Comparison of ENCODE assay signal across 17 cellular contexts in the genomic region with DNA sequence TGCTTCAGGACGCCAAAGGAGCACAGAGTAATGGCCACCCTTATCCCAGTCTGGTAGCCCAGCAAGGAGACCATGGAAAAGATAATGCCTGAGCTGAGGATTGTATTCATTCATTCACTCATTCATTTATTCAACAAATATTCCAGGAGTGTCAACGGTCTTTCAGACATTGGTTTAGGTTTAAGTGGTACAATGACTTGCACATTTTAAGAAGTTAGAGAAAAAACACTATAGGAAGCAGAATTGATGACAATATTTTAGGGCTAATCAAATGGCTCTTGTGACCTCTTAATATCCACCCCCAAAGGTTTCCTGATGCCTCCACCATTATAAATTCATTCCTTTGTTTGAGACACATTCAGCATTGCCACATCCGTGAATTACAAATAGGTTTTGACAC.
DNase-seq lines count a peak whose midpoint lies in the region; ATAC-seq, FAIRE-seq and TF ChIP-seq lines count a peak whose summit lies in the region.
"Had no signal": no experiment of that assay in that cellular context is flagged by ENCODE, and none has a peak within 500 bp of the region (broad histone marks: within the 10 kb centered on the region; RNA-seq: fewer than 3 reads in every experiment).

No MANE protein-coding gene starts in this region.

- DNase-seq in HepG2 (ENCODE audit: low spot score) (no peak), right lobe of liver (no peak), K562 (ENCODE audit: extremely low read depth in 1 of 4, low spot score in 3 of 4) (no peak), GOT3 (lab: John Stamatoyannopoulos, UW) (no peak)
- DNase-seq: Caco-2; CD4-positive, CD25-positive, alpha-beta regulatory T cell; CD8-positive, alpha-beta T cell; DMS153; DND-41; H9 had no signal

- H3K9me1 ChIP-seq in K562 (ENCODE audit: control insufficient read depth, insufficient read depth, low read length) = no peaks in the 10 kb centered on the region

- H4K20me1 ChIP-seq in HepG2 (ENCODE audit: insufficient read depth, low read length) (no peaks in the 10 kb centered on the region), K562 (replicated peaks; ENCODE audit: control insufficient read depth, insufficient read depth, low read length) (0 out of 2 replicates have a peak, but pooled peaks cover 2% of the 10 kb centered on the region)
- H4K20me1 ChIP-seq: BLaER1 had no signal

- H2AFZ ChIP-seq in HepG2 (ENCODE audit: low read length) (no peak overlapping the region), K562 (ENCODE audit: low read depth, low read length) (no peak overlapping the region)

- peaks cover 0 to 11% of the 10 kb centered on the region in 2 experiments; a peak in 1 of 5 replicates for H3K27me3 ChIP-seq in HepG2 (ENCODE audit: control insufficient read depth in 1 of 2, insufficient read depth in 2 of 2, low read length in 2 of 2)
- H3K27me3 ChIP-seq in right lobe of liver = no peaks in the 10 kb centered on the region
- peaks cover 0 to 19% of the 10 kb centered on the region in 2 experiments; a peak in 4 of 5 replicates for H3K27me3 ChIP-seq in K562 (ENCODE audit: control insufficient read depth in 2 of 2, insufficient read depth in 2 of 2, low read length in 2 of 2)
- H3K27me3 ChIP-seq in neutrophil = no peaks in the 10 kb centered on the region
- H3K27me3 ChIP-seq: BLaER1 had no signal

- no peaks in the 10 kb centered on the region for H3K36me3 ChIP-seq in HepG2 (replicated peaks in 1 of 2; ENCODE audit: control insufficient read depth in 1 of 2, insufficient read depth in 2 of 2, low read length in 2 of 2)
- H3K36me3 ChIP-seq in right lobe of liver = no peaks in the 10 kb centered on the region
- H3K36me3 ChIP-seq in K562 (ENCODE audit: control insufficient read depth, insufficient read depth, low read length) = no peaks in the 10 kb centered on the region
- no peaks in the 10 kb centered on the region for H3K36me3 ChIP-seq in neutrophil
- H3K36me3 ChIP-seq: BLaER1 had no signal

- CTCF ChIA-PET in HepG2 (lab: Yijun Ruan, JAX; ENCODE audit: low intra/inter-chr PET ratio, low total read pairs) = no interaction called here
- CTCF ChIA-PET in K562 (lab: Yijun Ruan, JAX; ENCODE audit: low intra/inter-chr PET ratio) = no interaction called here

- in situ Hi-C loops in HepG2 (cut with HindIII; ENCODE audit: extremely low pct_ligation_motif_present, low pct_unique_long_range_greater_than_20kb) = no loop called here
- in situ Hi-C loops in K562 (cut with MboI) = no loop called here

- H3K79me2 ChIP-seq in HepG2 (ENCODE audit: insufficient read depth, low read length) (no peaks in the 10 kb centered on the region), K562 (ENCODE audit: control insufficient read depth, insufficient read depth, low read length) (no peaks in the 10 kb centered on the region)

- intact Hi-C loops in HepG2 (cut with micrococcal nuclease; ENCODE audit: unreplicated experiment) (no loop called here), right lobe of liver (cut with DNase I) (no loop called here), K562 (cut with micrococcal nuclease) (no loop called here)

- no peak for TF ChIP-seq POLR2A in HepG2 (IDR thresholded peaks at IDR 0.05; ENCODE audit: insufficient read depth in 1 of 2, low read depth in 2 of 2, low read length in 2 of 2)
- no peak for TF ChIP-seq POLR2A in right lobe of liver (IDR thresholded peaks at IDR 0.05)
- no peak for TF ChIP-seq POLR2A in K562 (conservative IDR thresholded peaks at IDR 0.05)

- POLR2A ChIA-PET in HepG2 (lab: Yijun Ruan, JAX) (no interaction called here), K562 (lab: Yijun Ruan, JAX) (no interaction called here)

- TF ChIP-seq CTCF in HepG2 (CRISPR knock-in tag; IDR thresholded peaks at IDR 0.05) (no peak), right lobe of liver (IDR thresholded peaks at IDR 0.05) (no peak), K562 (IDR thresholded peaks at IDR 0.05 in 2 of 3, conservative IDR thresholded peaks at IDR 0.05 in 1 of 3; ENCODE audit: insufficient read depth in 2 of 3, low read depth in 1 of 3, low read length in 3 of 3) (no peak), neutrophil (IDR thresholded peaks at IDR 0.05) (no peak)

- ATAC-seq in HepG2 (no peak), right lobe of liver (no peak), K562 (no peak), GM19035 (IDR thresholded peaks at IDR 0.05; ENCODE audit: unreplicated experiment) (no peak)
- ATAC-seq: CD8-positive, alpha-beta T cell; HCT116 had no signal

- H3K9ac ChIP-seq in HepG2 (ENCODE audit: insufficient read depth, low read depth, low read length) (no peak overlapping the region), K562 (ENCODE audit: insufficient read depth in 1 of 2, low read depth in 2 of 2, low read length in 2 of 2) (no peak overlapping the region)
- H3K9ac ChIP-seq: BLaER1 had no signal

- H3K4me1 ChIP-seq in HepG2 (ENCODE audit: insufficient read depth, low read length) (peaks cover 8% of the 10 kb centered on the region; the same call in 1 of the 2 replicates), right lobe of liver (peaks cover 0 to 7% (median 0%) of the 10 kb centered on the region in 4 donors), K562 (replicated peaks in 1 of 2; ENCODE audit: control insufficient read depth in 2 of 2, insufficient read depth in 2 of 2, low read length in 2 of 2) (no peaks in the 10 kb centered on the region), neutrophil (ENCODE audit: control insufficient read depth in 1 of 2, insufficient read depth in 1 of 2, low read depth in 1 of 2, low read length in 1 of 2) (peaks cover 71 to 80% of the 10 kb centered on the region in 2 experiments)
- H3K4me1 ChIP-seq: Caco-2 had no signal

- H3K9me3 ChIP-seq in HepG2 (ENCODE audit: low read length) (no peaks in the 10 kb centered on the region), right lobe of liver (no peaks in the 10 kb centered on the region), K562 (replicated peaks; ENCODE audit: control insufficient read depth, insufficient read depth, low read depth, low read length) (no peaks in the 10 kb centered on the region), neutrophil (no peaks in the 10 kb centered on the region)
- H3K9me3 ChIP-seq: BLaER1, Caco-2 had no signal

- H3K4me3 ChIP-seq in HepG2 (replicated peaks in 1 of 3; ENCODE audit: insufficient read depth in 1 of 3, low read depth in 2 of 3, low read length in 3 of 3) = no peak overlapping the region
- no peak overlapping the region for H3K4me3 ChIP-seq in right lobe of liver
- no peak overlapping the region for H3K4me3 ChIP-seq in K562
- peak overlapping the region in 1 of 2 experiments; percentile 20 for H3K4me3 ChIP-seq in neutrophil (ENCODE audit: low read depth in 1 of 2, low read length in 1 of 2)
- H3K4me3 ChIP-seq: BLaER1 had no signal

- no peak for TF ChIP-seq EP300 in HepG2 (IDR thresholded peaks at IDR 0.05; ENCODE audit: low read depth in 2 of 2, low read length in 2 of 2)
- TF ChIP-seq EP300 in HepG2 (CRISPR knock-in tag; IDR thresholded peaks at IDR 0.05; ENCODE audit: borderline replicate concordance) = no peak
- TF ChIP-seq EP300 in K562 (IDR thresholded peaks at IDR 0.05; ENCODE audit: low read length) = no peak

- WGBS in HepG2 (ENCODE audit: low lambda C conversion rate) = 7% methylated on average over 3 of the region's 3 CpGs
- WGBS in right lobe of liver (ENCODE audit: insufficient coverage, low coverage, low lambda C conversion rate, missing lambda C conversion rate) = 76% methylated on average over 3 of the region's 3 CpGs
- WGBS in K562 (ENCODE audit: insufficient coverage, low coverage, missing lambda C conversion rate) = 2% methylated on average over 3 of the region's 3 CpGs

- TF ChIP-seq RAD21 in HepG2 (CRISPR knock-in tag; IDR thresholded peaks at IDR 0.05) = no peak
- TF ChIP-seq RAD21 in K562 (CRISPR knock-in tag; conservative IDR thresholded peaks at IDR 0.05 in 1 of 2, IDR thresholded peaks at IDR 0.05 in 1 of 2) = no peak

- H3K27ac ChIP-seq in HepG2 (ENCODE audit: extremely low read length, insufficient read depth, low read length) = no peak overlapping the region
- no peak overlapping the region for H3K27ac ChIP-seq in right lobe of liver
- no peak overlapping the region for H3K27ac ChIP-seq in K562 (ENCODE audit: extremely low read depth, low read depth, low read length)
- H3K27ac ChIP-seq in neutrophil = peak overlapping the region; percentile 98
- H3K27ac ChIP-seq: BLaER1, C4-2B had no signal

- FAIRE-seq in HepG2 (lab: Jason Lieb, UNC) = no peak
- no peak for FAIRE-seq in K562 (lab: Jason Lieb, UNC)
- FAIRE-seq: G401.6, GM12892 had no signal

- no TSS peak for BruUV-seq in HepG2 (replicated peaks; lab: Mats Ljungman, UMichigan)
- no TSS peak for BruUV-seq in K562 (replicated peaks; lab: Mats Ljungman, UMichigan)

- H3K4me2 ChIP-seq in HepG2 (ENCODE audit: low read depth, low read length) = no peak overlapping the region
- H3K4me2 ChIP-seq in K562 (ENCODE audit: insufficient read depth, low read length) = no peak overlapping the region
- H3K4me2 ChIP-seq: BLaER1 had no signal

TF ChIP-seq in HepG2, 621 proteins besides CTCF, POLR2A, EP300 and RAD21 (continues in another document):
- no peak for TF ChIP-seq ZBTB7A (CRISPR knock-in tag; IDR thresholded peaks at IDR 0.05)

TF ChIP-seq in K562, 482 proteins besides CTCF, POLR2A, EP300 and RAD21 (continues in another document):
- TF ChIP-seq PPARD (CRISPR knock-in tag; IDR thresholded peaks at IDR 0.05) = no peak
- TF ChIP-seq, protein P1, sequence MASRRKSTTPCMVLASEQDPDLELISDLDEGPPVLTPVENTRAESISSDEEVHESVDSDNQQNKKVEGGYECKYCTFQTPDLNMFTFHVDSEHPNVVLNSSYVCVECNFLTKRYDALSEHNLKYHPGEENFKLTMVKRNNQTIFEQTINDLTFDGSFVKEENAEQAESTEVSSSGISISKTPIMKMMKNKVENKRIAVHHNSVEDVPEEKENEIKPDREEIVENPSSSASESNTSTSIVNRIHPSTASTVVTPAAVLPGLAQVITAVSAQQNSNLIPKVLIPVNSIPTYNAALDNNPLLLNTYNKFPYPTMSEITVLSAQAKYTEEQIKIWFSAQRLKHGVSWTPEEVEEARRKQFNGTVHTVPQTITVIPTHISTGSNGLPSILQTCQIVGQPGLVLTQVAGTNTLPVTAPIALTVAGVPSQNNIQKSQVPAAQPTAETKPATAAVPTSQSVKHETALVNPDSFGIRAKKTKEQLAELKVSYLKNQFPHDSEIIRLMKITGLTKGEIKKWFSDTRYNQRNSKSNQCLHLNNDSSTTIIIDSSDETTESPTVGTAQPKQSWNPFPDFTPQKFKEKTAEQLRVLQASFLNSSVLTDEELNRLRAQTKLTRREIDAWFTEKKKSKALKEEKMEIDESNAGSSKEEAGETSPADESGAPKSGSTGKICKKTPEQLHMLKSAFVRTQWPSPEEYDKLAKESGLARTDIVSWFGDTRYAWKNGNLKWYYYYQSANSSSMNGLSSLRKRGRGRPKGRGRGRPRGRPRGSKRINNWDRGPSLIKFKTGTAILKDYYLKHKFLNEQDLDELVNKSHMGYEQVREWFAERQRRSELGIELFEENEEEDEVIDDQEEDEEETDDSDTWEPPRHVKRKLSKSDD (conservative IDR thresholded peaks at IDR 0.05; ENCODE audit: low read length) = no peak
